Comparison of ENCODE assay signal across 11 cellular contexts in the genomic region with DNA sequence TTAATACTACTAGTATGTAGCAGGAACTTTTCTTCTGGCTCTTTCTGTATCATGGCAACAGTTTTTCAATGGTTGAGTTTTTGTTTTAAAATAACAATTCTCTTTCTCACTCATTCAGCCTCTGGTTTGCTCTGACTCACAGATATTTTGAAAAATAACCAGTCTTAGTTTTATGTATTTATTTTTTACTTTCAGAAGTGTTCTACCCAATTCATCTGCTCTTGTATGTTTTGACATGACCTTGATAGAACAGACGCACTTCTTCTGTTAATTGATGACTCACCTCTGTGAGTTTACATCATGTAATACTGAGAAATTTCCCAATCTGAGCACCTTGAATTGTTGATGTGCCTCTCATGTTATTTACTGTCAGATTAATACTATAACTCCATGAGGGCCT.
DNase-seq lines count a peak whose midpoint lies in the region; ATAC-seq and TF ChIP-seq lines count a peak whose summit lies in the region.
"Had no signal": no experiment of that assay in that cellular context is flagged by ENCODE, and none has a peak within 500 bp of the region (broad histone marks: within the 10 kb centered on the region; RNA-seq: fewer than 3 reads in every experiment).

No MANE protein-coding gene starts in this region.

- ATAC-seq in GM21360 (IDR thresholded peaks at IDR 0.05; ENCODE audit: unreplicated experiment) = no peak

- H3K36me3 ChIP-seq in SK-N-SH (replicated peaks in 1 of 2; ENCODE audit: control insufficient read depth in 1 of 2, insufficient read depth in 2 of 2, low read length in 1 of 2) = peaks cover 13 to 25% of the 10 kb centered on the region in 2 experiments
- H3K36me3 ChIP-seq in rectal smooth muscle tissue (ENCODE audit: control insufficient read depth, insufficient read depth, low read length) = peaks cover 6% of the 10 kb centered on the region

- no peak for TF ChIP-seq EP300 in SK-N-SH (IDR thresholded peaks at IDR 0.05; ENCODE audit: borderline replicate concordance in 1 of 2, low read depth in 1 of 2, low read length in 1 of 2)

- peaks cover 40% of the 10 kb centered on the region for H3K79me2 ChIP-seq in SK-N-SH (ENCODE audit: insufficient read depth)

- H3K9me2 ChIP-seq in SK-N-SH = no peaks in the 10 kb centered on the region

- no peak for TF ChIP-seq RAD21 in SK-N-SH (IDR thresholded peaks at IDR 0.05; ENCODE audit: low read length)

- no peak overlapping the region for H2AFZ ChIP-seq in SK-N-SH (ENCODE audit: low read depth)

- H3K4me3 ChIP-seq in SK-N-SH (ENCODE audit: low read depth in 2 of 2, low read length in 1 of 2) = no peak overlapping the region
- H3K4me3 ChIP-seq in rectal smooth muscle tissue (ENCODE audit: low read length) = no peak overlapping the region

- H4K20me1 ChIP-seq in SK-N-SH (ENCODE audit: insufficient read depth) = no peaks in the 10 kb centered on the region

- H3K9me3 ChIP-seq in SK-N-SH = no peaks in the 10 kb centered on the region

- H3K27ac ChIP-seq in SK-N-SH (ENCODE audit: low read depth in 2 of 2, low read length in 1 of 2) = peak overlapping the region; percentile 39 to 100; a peak in 3 of 4 replicates
- peak overlapping the region; percentile 11 for H3K27ac ChIP-seq in epithelial cell of prostate
- peak overlapping the region; percentile 27 for H3K27ac ChIP-seq in rectal smooth muscle tissue (ENCODE audit: low read depth, low read length)
- H3K27ac ChIP-seq: WERI-Rb-1 had no signal

- peak; percentile 60 for DNase-seq in EL
- no peak for DNase-seq in SK-N-SH
- DNase-seq in epithelial cell of prostate (ENCODE audit: low read depth, low spot score) = no peak
- no peak for DNase-seq in HuH-7 (ENCODE audit: low spot score)
- no peak for DNase-seq in germinal center (ENCODE audit: low spot score)
- no peak for DNase-seq in AG08395 (ENCODE audit: low spot score)
- DNase-seq: activated naive CD8-positive, alpha-beta T cell treated with anti-CD3 and anti-CD28 coated beads, Interleukin-2, amount 10 ng/mL, durations not matched to agents 7 days and 5 days; MM.1S; WERI-Rb-1 had no signal

- 13% methylated on average over 1 of the region's 1 CpG for WGBS in SK-N-SH (ENCODE audit: low lambda C conversion rate)

- no peak overlapping the region for H3K4me2 ChIP-seq in SK-N-SH

- CTCF ChIA-PET in SK-N-SH (lab: Yijun Ruan, JAX) = no interaction called here

- H3K27me3 ChIP-seq in SK-N-SH (ENCODE audit: insufficient read depth) (no peaks in the 10 kb centered on the region), rectal smooth muscle tissue (ENCODE audit: control insufficient read depth, insufficient read depth, low read length) (no peaks in the 10 kb centered on the region)

- H3K9ac ChIP-seq in SK-N-SH (peak overlapping the region; percentile 68; the same call in 1 of the 2 replicates), rectal smooth muscle tissue (ENCODE audit: low read length) (no peak overlapping the region)

- no peak for TF ChIP-seq CTCF in SK-N-SH (IDR thresholded peaks at IDR 0.05)

- H3K4me1 ChIP-seq in SK-N-SH (ENCODE audit: control insufficient read depth in 1 of 2, insufficient read depth in 2 of 2, low read depth in 1 of 2, low read length in 1 of 2) = peaks cover 0 to 47% of the 10 kb centered on the region in 2 experiments; a peak in 3 of 4 replicates
- H3K4me1 ChIP-seq in rectal smooth muscle tissue (ENCODE audit: control insufficient read depth, insufficient read depth, low read length) = peaks cover 8% of the 10 kb centered on the region

- POLR2A ChIA-PET in SK-N-SH (lab: Yijun Ruan, JAX) = no interaction called here

- H3F3A ChIP-seq in SK-N-SH (replicated peaks; ENCODE audit: insufficient read depth) = peaks cover 70% of the 10 kb centered on the region

TF ChIP-seq in SK-N-SH, 30 proteins besides CTCF, POLR2A, EP300 and RAD21:
- no peak for TF ChIP-seq TCF12 (IDR thresholded peaks at IDR 0.05)
- no peak for TF ChIP-seq ELF1 (IDR thresholded peaks at IDR 0.05)
- TF ChIP-seq FOXJ3 (CRISPR knock-in tag; IDR thresholded peaks at IDR 0.05) = no peak
- no peak for TF ChIP-seq GABPA (IDR thresholded peaks at IDR 0.05; ENCODE audit: low read depth)
- TF ChIP-seq MEF2A (IDR thresholded peaks at IDR 0.05; ENCODE audit: borderline replicate concordance, low read depth) = no peak
- TF ChIP-seq SMC3 (IDR thresholded peaks at IDR 0.05; ENCODE audit: low read depth, low read length) = no peak
- TF ChIP-seq, protein P1, sequence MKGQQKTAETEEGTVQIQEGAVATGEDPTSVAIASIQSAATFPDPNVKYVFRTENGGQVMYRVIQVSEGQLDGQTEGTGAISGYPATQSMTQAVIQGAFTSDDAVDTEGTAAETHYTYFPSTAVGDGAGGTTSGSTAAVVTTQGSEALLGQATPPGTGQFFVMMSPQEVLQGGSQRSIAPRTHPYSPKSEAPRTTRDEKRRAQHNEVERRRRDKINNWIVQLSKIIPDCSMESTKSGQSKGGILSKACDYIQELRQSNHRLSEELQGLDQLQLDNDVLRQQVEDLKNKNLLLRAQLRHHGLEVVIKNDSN (IDR thresholded peaks at IDR 0.05; ENCODE audit: borderline replicate concordance, low read depth) = no peak
- TF ChIP-seq ZBTB33 (IDR thresholded peaks at IDR 0.05; ENCODE audit: borderline replicate concordance, low read depth) = no peak
- peak; percentile 33 for TF ChIP-seq JUND (IDR thresholded peaks at IDR 0.05)
- TF ChIP-seq FOSL2 (IDR thresholded peaks at IDR 0.05; ENCODE audit: borderline replicate concordance, low read depth) = peak; percentile 49; the same call in 1 of the 2 replicates
- no peak for TF ChIP-seq REST (IDR thresholded peaks at IDR 0.05; ENCODE audit: low read depth, low read length)

Comparison
In these comparisons a context has a peak if more than half of its experiments do, and no peak if none do; other contexts are left out.
1. H3K27ac ChIP-seq: peak in every context shown above with its lines; median percentile 70 in SK-N-SH; 27 in rectal smooth muscle tissue; 11 in epithelial cell of prostate.